ENCODE assay signal across 21 cellular contexts in the genomic region with DNA sequence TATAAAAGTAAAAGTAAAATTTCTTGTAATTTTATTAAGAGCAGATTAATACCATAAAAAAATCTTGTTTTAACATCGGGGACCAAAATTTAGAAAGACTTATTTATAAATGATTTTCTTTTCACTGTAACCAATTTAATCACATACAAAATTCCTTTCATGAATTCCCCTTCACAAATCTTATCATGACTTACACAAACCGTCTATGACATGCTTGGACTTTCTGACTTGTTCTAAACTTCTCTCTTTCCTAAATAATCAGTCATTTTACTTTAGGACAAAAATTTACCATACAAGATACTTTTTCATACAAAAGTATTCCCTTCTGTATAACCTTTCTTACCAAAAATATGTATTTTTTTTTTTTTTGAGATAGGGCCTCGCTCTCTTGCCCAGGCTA. TPM values are rescaled to one million over a fixed set of nuclear protein-coding genes. Genes with fewer than 3 reads are reported as not detected.
DNase-seq lines count a peak whose midpoint lies in the region; ATAC-seq, FAIRE-seq and TF ChIP-seq lines count a peak whose summit lies in the region.
"Had no signal": no experiment of that assay in that cellular context is flagged by ENCODE, and none has a peak within 500 bp of the region (broad histone marks: within the 10 kb centered on the region; RNA-seq: fewer than 3 reads in every experiment).

No MANE protein-coding gene starts in this region.

- RAD21 ChIA-PET in GM12878 (lab: Charles Lee; ENCODE audit: unreplicated experiment), result no interaction called here

- intact Hi-C loops in GM12878 (cut with micrococcal nuclease; ENCODE audit: unreplicated experiment), result no loop called here

- no peaks in the 10 kb centered on the region for H4K20me1 ChIP-seq in GM12878 (ENCODE audit: control insufficient read depth, insufficient read depth)

- peak; percentile 19 for DNase-seq in A172 (ENCODE audit: low spot score)
- peak; percentile 33 for DNase-seq in Caki2 (ENCODE audit: low read depth)
- DNase-seq in M059J (ENCODE audit: low read depth), result peak; percentile 44
- DNase-seq in GM12878 (ENCODE audit: low read depth, low spot score), result no peak
- no peak for DNase-seq in activated naive CD4-positive, alpha-beta T cell treated with anti-CD3 and anti-CD28 coated beads, Interleukin-2, amount 50 U/mL, for 72 hours (ENCODE audit: low spot score in 2 of 2)
- DNase-seq: activated CD8-positive, alpha-beta memory T cell treated with anti-CD3 and anti-CD28 coated beads, Interleukin-2, amount 10 ng/mL, durations not matched to agents 7 days and 5 days; activated effector memory CD4-positive, alpha-beta T cell treated with anti-CD3 and anti-CD28 coated beads, Interleukin-2, amount 50 U/mL, for 16 hours; anterior cingulate cortex; cortex of kidney; H9; left cardiac atrium; NCI-H226; pancreas; small intestine; T-cell had no signal

- no peak for TF ChIP-seq EP300 in GM12878 (IDR thresholded peaks at IDR 0.05; ENCODE audit: borderline replicate concordance in 1 of 2, control insufficient read depth in 1 of 2, low read depth in 2 of 2, low read length in 2 of 2)

- TF ChIP-seq POLR2A in GM12878 (IDR thresholded peaks at IDR 0.05; ENCODE audit: low read depth, low read length), result no peak

- H3K4me3 ChIP-seq in GM12878, result no peak overlapping the region
- H3K4me3 ChIP-seq: pancreas, vagina had no signal

- H3K27ac Mint-ChIP-seq in activated naive CD4-positive, alpha-beta T cell treated with anti-CD3 and anti-CD28 coated beads, Interleukin-2, amount 50 U/mL, for 72 hours, result no peak overlapping the region
- H3K27ac Mint-ChIP-seq: activated CD8-positive, alpha-beta memory T cell treated with anti-CD3 and anti-CD28 coated beads, Interleukin-2, amount 10 ng/mL, durations not matched to agents 7 days and 5 days; CD14-positive monocyte; H9; T-cell; WTC11 had no signal

- SMC1A ChIA-PET in GM12878 (lab: Charles Lee; ENCODE audit: uncharacterized antibody, unreplicated experiment), result no interaction called here

- BruUV-seq in GM12878 (replicated peaks; lab: Mats Ljungman, UMichigan), result no TSS peak

- H3K27me3 ChIP-seq in GM12878 (replicated peaks in 1 of 2; ENCODE audit: control insufficient read depth in 2 of 2, insufficient read depth in 2 of 2, low read length in 1 of 2), result no peaks in the 10 kb centered on the region
- H3K27me3 ChIP-seq: pancreas, vagina had no signal

- peaks cover 0 to 5% of the 10 kb centered on the region in 2 donors for H3K9me3 Mint-ChIP-seq in activated naive CD4-positive, alpha-beta T cell treated with anti-CD3 and anti-CD28 coated beads, Interleukin-2, amount 50 U/mL, for 72 hours

- no peak overlapping the region for H3K4me2 ChIP-seq in GM12878 (ENCODE audit: control insufficient read depth, insufficient read depth)

- TF ChIP-seq RAD21 in GM12878 (IDR thresholded peaks at IDR 0.05; ENCODE audit: insufficient read depth, low read depth, low read length), result no peak

- WGBS in GM12878 (ENCODE audit: insufficient coverage, insufficient replicate concordance, low lambda C conversion rate, missing lambda C conversion rate), result 63% methylated on average over 3 of the region's 3 CpGs

- POLR2A ChIA-PET in GM12878 (lab: Charles Lee), result no interaction called here

- no peaks in the 10 kb centered on the region for H3K79me2 ChIP-seq in GM12878 (ENCODE audit: control insufficient read depth, insufficient read depth, low read length)

- in situ Hi-C loops in Caki2 (cut with HindIII; ENCODE audit: low pct_unique_long_range_greater_than_20kb, low sequenced_read_pairs) (no loop called here), GM12878 (cut with MboI) (no loop called here)

- H3K9me3 ChIP-seq in GM12878 (replicated peaks; ENCODE audit: control insufficient read depth, insufficient read depth, low read length), result peaks cover 6% of the 10 kb centered on the region
- H3K9me3 ChIP-seq: pancreas, vagina had no signal

- CTCF ChIA-PET in GM12878 (lab: Yijun Ruan, JAX), result interaction anchor here (1.6 kb wide), 1 partner anchor 9 kb away, joined by 5 read pairs; the partner anchor contains the start of gene CROT

- no peak overlapping the region for H3K9ac ChIP-seq in GM12878 (ENCODE audit: control insufficient read depth, insufficient read depth, low read length)

- no peak overlapping the region for H3K27ac ChIP-seq in GM12878 (ENCODE audit: control insufficient read depth, insufficient read depth)
- H3K27ac ChIP-seq: pancreas, vagina had no signal

- FAIRE-seq in GM12878 (lab: Jason Lieb, UNC), result no peak
- FAIRE-seq: pancreas, small intestine had no signal

- H2AFZ ChIP-seq in GM12878 (ENCODE audit: control insufficient read depth, low read depth, low read length), result no peak overlapping the region

- no peaks in the 10 kb centered on the region for H3K4me1 ChIP-seq in GM12878 (ENCODE audit: control insufficient read depth, insufficient read depth, low read length)
- H3K4me1 ChIP-seq: pancreas, vagina had no signal

- ATAC-seq in GM12878 (no peak), HG03139 (IDR thresholded peaks at IDR 0.05; ENCODE audit: unreplicated experiment) (no peak), GM21447 (IDR thresholded peaks at IDR 0.05; ENCODE audit: unreplicated experiment) (no peak)
- no peak for ATAC-seq in activated naive CD4-positive, alpha-beta T cell treated with anti-CD3 and anti-CD28 coated beads, Interleukin-2, amount 50 U/mL, for 72 hours
- ATAC-seq: activated CD8-positive, alpha-beta memory T cell treated with anti-CD3 and anti-CD28 coated beads, Interleukin-2, amount 10 ng/mL, durations not matched to agents 7 days and 5 days; esophagus mucosa; left cardiac atrium; pancreas; T-cell; WTC11 had no signal

- no peak for TF ChIP-seq CTCF in GM12878 (IDR thresholded peaks at IDR 0.05 in 2 of 3, conservative IDR thresholded peaks at IDR 0.05 in 1 of 3; ENCODE audit: control insufficient read depth in 2 of 3, extremely low read depth in 1 of 3, insufficient read depth in 1 of 3, low read depth in 3 of 3, low read length in 3 of 3)

- H3K36me3 Mint-ChIP-seq in activated naive CD4-positive, alpha-beta T cell treated with anti-CD3 and anti-CD28 coated beads, Interleukin-2, amount 50 U/mL, for 72 hours, result peaks cover 13 to 29% of the 10 kb centered on the region in 2 donors

- peaks cover 0 to 12% of the 10 kb centered on the region in 2 experiments; a peak in 2 of 4 replicates for H3K36me3 ChIP-seq in GM12878 (ENCODE audit: control insufficient read depth in 2 of 2, insufficient read depth in 2 of 2, low read length in 1 of 2)
- H3K36me3 ChIP-seq: pancreas had no signal

TF ChIP-seq in GM12878, 131 proteins besides CTCF, POLR2A, EP300 and RAD21 (continues in another document):
- TF ChIP-seq KAT2A (conservative IDR thresholded peaks at IDR 0.05; ENCODE audit: control insufficient read depth, low read depth, low read length) (no peak), CEBPZ (IDR thresholded peaks at IDR 0.05; ENCODE audit: low read depth, low read length) (peak; percentile 63; the same call in 1 of the 2 replicates), ZNF217 (IDR thresholded peaks at IDR 0.05) (no peak)

RNA-seq across cellular contexts. Expression of gene CROT, which starts 9.3 kb away (rescaled TPM):
- 22.2 and 28.5 TPM in 2 replicates for total RNA-seq in A172 (2014; rRNA removed; shearing (Covaris generic))
- 1.0 and 8.6 TPM in 2 replicates for total RNA-seq in Caki2 (2014; rRNA removed; shearing (Covaris generic); ENCODE audit: low replicate concordance)
- 23.9 and 27.0 TPM in 2 replicates for total RNA-seq in M059J (2014; rRNA removed; shearing (Covaris generic))
- total RNA-seq in GM12878 (2013; cell fraction: nucleolus; rRNA removed), result 51.6 and 54.8 TPM in 2 replicates
- 9.0 and 9.8 TPM in 2 replicates for total RNA-seq in GM12878 (2014; rRNA removed)
- total RNA-seq in GM12878 (2014; rRNA removed; fragmentation: Illumina TruSeq; extraction: Trizol), result 13.0 and 13.1 TPM in 2 replicates
- total RNA-seq in GM12878 (2021), result 8.4 and 9.4 TPM in 2 replicates
- 3.1 TPM for polyA plus RNA-seq in GM12878 (2011; ENCODE audit: low read depth)
- polyA plus RNA-seq in GM12878 (2011; rRNA removed), result 13.9 and 21.4 TPM in 2 replicates
- 4.1 and 4.8 TPM in 2 replicates for polyA plus RNA-seq in GM12878 (2011; cell fraction: cytosol; rRNA removed)
- polyA plus RNA-seq in GM12878 (2011; cell fraction: nucleus; rRNA removed), result 14.8 and 22.2 TPM in 2 replicates
- 4.4 and 5.1 TPM in 2 replicates for polyA plus RNA-seq in GM12878 (2012)
- 11.8 and 14.8 TPM in 2 replicates for polyA plus RNA-seq in GM12878 (2014; fragmentation: Illumina TruSeq; extraction: Trizol)
- polyA plus RNA-seq in GM12878 (2014; fragmentation: Nextera tagmentation; extraction: Ambion mirVana), result 1 to 10 TPM; 5.5 to 6.0 TPM
- 8.3 and 12.4 TPM in 2 replicates for polyA plus RNA-seq in GM12878 (2014; rRNA removed)
- polyA plus RNA-seq in GM12878 (2016; fragmentation: Nextera tagmentation; extraction: Ambion mirVana), result 10 to 100 TPM; 14.6 to 15.9 TPM
- 7.1 and 8.9 TPM in 2 replicates for polyA minus RNA-seq in GM12878 (2011; rRNA and poly(A)+ RNA removed)
- polyA minus RNA-seq in GM12878 (2011; cell fraction: cytosol; rRNA and poly(A)+ RNA removed), result 3.0 and 5.7 TPM in 2 replicates
- 14.3 and 27.0 TPM in 2 replicates for polyA minus RNA-seq in GM12878 (2011; cell fraction: nucleus; rRNA and poly(A)+ RNA removed)
- 1 to 10 TPM; 7.5 to 9.5 TPM for total RNA-seq in activated naive CD4-positive, alpha-beta T cell treated with anti-CD3 and anti-CD28 coated beads, Interleukin-2, amount 50 U/mL, for 72 hours

Comparison
In these comparisons a context has a peak if more than half of its experiments do, and no peak if none do; other contexts are left out.
1. DNase-seq: peak in A172 (single experiment), Caki2 (single experiment) and M059J (single experiment); none in GM12878 (single experiment) and activated naive CD4-positive, alpha-beta T cell treated with anti-CD3 and anti-CD28 coated beads, Interleukin-2, amount 50 U/mL, for 72 hours (0 of 2).